Comparison of ENCODE assay signal across 9 cellular contexts in genomic region chr11:1263036-1263435, GRCh38. TPM values are rescaled to one million over a fixed set of nuclear protein-coding genes. Genes with fewer than 3 reads are reported as not detected.
DNase-seq lines count a peak whose midpoint lies in the region; ATAC-seq, FAIRE-seq and TF ChIP-seq lines count a peak whose summit lies in the region.
"Had no signal": no experiment of that assay in that cellular context is flagged by ENCODE, and none has a peak within 500 bp of the region (broad histone marks: within the 10 kb centered on the region; RNA-seq: fewer than 3 reads in every experiment).

No MANE protein-coding gene starts in this region.

- no peak overlapping the region for H2BK120ac ChIP-seq in mesenchymal stem cell (ENCODE audit: low read depth, low read length)

- H3K4ac ChIP-seq in mesenchymal stem cell (ENCODE audit: low read depth in 1 of 2, low read length in 2 of 2) = no peak overlapping the region

- H3K4me3 ChIP-seq in A549 (peak overlapping the region; percentile 50; the same call in 2 of the 3 replicates), HFF-Myc (replicated peaks; ENCODE audit: low read depth, low read length) (0 out of 2 replicates have a peak overlapping the region, but pooled peaks have one; percentile 46), astrocyte (ENCODE audit: insufficient read depth, low read depth, low read length) (peak overlapping the region; percentile 53), mesenchymal stem cell (ENCODE audit: insufficient read depth in 1 of 2, low read depth in 1 of 2, low read length in 2 of 2) (peak overlapping the region in 1 of 2 experiments; percentile 83)

- H3K9me3 ChIP-seq in A549 (peaks cover 10% of the 10 kb centered on the region; the same call in 2 of the 3 replicates), astrocyte (ENCODE audit: insufficient read depth, low read depth, low read length) (no peaks in the 10 kb centered on the region), mesenchymal stem cell (ENCODE audit: control insufficient read depth, low read length) (no peaks in the 10 kb centered on the region)

- H3K4me1 Mint-ChIP-seq in astrocyte (ENCODE audit: low read depth, unreplicated experiment) = no peaks in the 10 kb centered on the region

- no peaks in the 10 kb centered on the region for H4K20me1 ChIP-seq in astrocyte (ENCODE audit: insufficient read depth, low read length)

- peak in 1 of 2 experiments; percentile 25; a peak in 2 of 6 replicates for ATAC-seq in A549
- no peak for ATAC-seq in GM19324 (IDR thresholded peaks at IDR 0.05; ENCODE audit: low FRiP score, unreplicated experiment)

- no peak for TF ChIP-seq POLR2A in A549 (IDR thresholded peaks at IDR 0.05; ENCODE audit: low read length)

- H3K27me3 ChIP-seq in astrocyte (ENCODE audit: insufficient read depth, low read length) = no peaks in the 10 kb centered on the region
- no peaks in the 10 kb centered on the region for H3K27me3 ChIP-seq in mesenchymal stem cell (ENCODE audit: control insufficient read depth in 1 of 2, insufficient read depth in 1 of 2, low read length in 2 of 2)

- no peaks in the 10 kb centered on the region for H3K79me1 ChIP-seq in mesenchymal stem cell (replicated peaks; ENCODE audit: low read length, poor library complexity, severe bottlenecking)

- H3K36me3 ChIP-seq in astrocyte (ENCODE audit: insufficient read depth, low read length) (no peaks in the 10 kb centered on the region), mesenchymal stem cell (ENCODE audit: control insufficient read depth in 1 of 2, insufficient read depth in 2 of 2, low read depth in 1 of 2, low read length in 2 of 2) (peaks cover 0 to 6% of the 10 kb centered on the region in 2 experiments)

- no peaks in the 10 kb centered on the region for H3K79me2 ChIP-seq in astrocyte (ENCODE audit: insufficient read depth, low read length)

- no peak for DNase-seq in A549 (ENCODE audit: low read depth in 1 of 2, low spot score in 1 of 2)
- DNase-seq in HFF-Myc (ENCODE audit: extremely low read depth, low read depth) = no peak
- DNase-seq in astrocyte (ENCODE audit: low read depth) = no peak
- DNase-seq in mesenchymal stem cell = no peak
- no peak for DNase-seq in SIG-M5 treated with dmso at 0.1 percent for 504 hours (lab: John Stamatoyannopoulos, UW; ENCODE audit: unreplicated experiment)
- no peak for DNase-seq in HTR-8/SVneo (ENCODE audit: insufficient read length, low spot score)
- no peak for DNase-seq in hippocampal formation (lab: John Stamatoyannopoulos, UW)

- H3K36me3 Mint-ChIP-seq in astrocyte (ENCODE audit: low read depth, unreplicated experiment) = no peaks in the 10 kb centered on the region

- no peak overlapping the region for H3K14ac ChIP-seq in mesenchymal stem cell (ENCODE audit: low read length in 2 of 2)

- no peak for TF ChIP-seq CTCF in A549 (IDR thresholded peaks at IDR 0.05)
- no peak for TF ChIP-seq CTCF in HFF-Myc (IDR thresholded peaks at IDR 0.05; ENCODE audit: low read depth, low read length, missing control alignments)
- TF ChIP-seq CTCF in astrocyte (IDR thresholded peaks at IDR 0.05; ENCODE audit: insufficient read depth, low read depth, low read length) = no peak

- no peak for TF ChIP-seq EP300 in A549 (IDR thresholded peaks at IDR 0.05)

- POLR2A ChIA-PET in A549 (lab: Yijun Ruan, JAX) = interaction anchor here (0.5 to 1.2 kb wide), 3 partner anchors 10 to 274 kb away, joined by 3 to 4 read pairs (median 4); no protein-coding TSS in a partner anchor

- H4K8ac ChIP-seq in mesenchymal stem cell (ENCODE audit: low read length) = no peak overlapping the region

- no peak overlapping the region for H4K91ac ChIP-seq in mesenchymal stem cell (ENCODE audit: low read length)

- peak overlapping the region; percentile 84 to 92 for H3K27ac ChIP-seq in A549
- H3K27ac ChIP-seq in astrocyte (ENCODE audit: low read depth, low read length) = no peak overlapping the region
- H3K27ac ChIP-seq in mesenchymal stem cell (ENCODE audit: low read length, poor library complexity, severe bottlenecking) = no peak overlapping the region

- H3K4me1 ChIP-seq in A549 (peaks cover 17% of the 10 kb centered on the region; the same call in 2 of the 3 replicates), astrocyte (ENCODE audit: insufficient read depth, low read length) (peaks cover 4% of the 10 kb centered on the region), mesenchymal stem cell (ENCODE audit: control insufficient read depth, insufficient read depth, low read depth, low read length) (peaks cover 5% of the 10 kb centered on the region)

- H3K27ac Mint-ChIP-seq in astrocyte (ENCODE audit: unreplicated experiment) = no peak overlapping the region

- peak overlapping the region; percentile 70 for H3K9ac ChIP-seq in astrocyte (ENCODE audit: low read length)
- H3K9ac ChIP-seq in mesenchymal stem cell (ENCODE audit: low read length) = peak overlapping the region; percentile 70

- H2BK12ac ChIP-seq in mesenchymal stem cell (ENCODE audit: low read length in 2 of 2) = no peak overlapping the region

- no peak overlapping the region for H2BK15ac ChIP-seq in mesenchymal stem cell (ENCODE audit: low read depth, poor library complexity, severe bottlenecking)

- peaks cover 8% of the 10 kb centered on the region for H3K9me3 Mint-ChIP-seq in astrocyte (ENCODE audit: unreplicated experiment)

- no peak overlapping the region for H3K23ac ChIP-seq in mesenchymal stem cell (ENCODE audit: low read length in 2 of 2)

- 52% methylated on average over 4 of the region's 8 CpGs for WGBS in A549 (ENCODE audit: missing lambda C conversion rate)
- 87% methylated on average over 8 of the region's 8 CpGs for WGBS in mesenchymal stem cell

- no peak overlapping the region for H3K18ac ChIP-seq in mesenchymal stem cell (ENCODE audit: low read depth in 1 of 2, low read length in 2 of 2)

- H3K4me2 ChIP-seq in A549 (peak overlapping the region; percentile 91), astrocyte (ENCODE audit: low read length) (peak overlapping the region; percentile 85), mesenchymal stem cell (ENCODE audit: low read length, poor library complexity, severe bottlenecking) (no peak overlapping the region)

- no peak overlapping the region for H2BK5ac ChIP-seq in mesenchymal stem cell (ENCODE audit: low read depth, low read length, poor library complexity, severe bottlenecking)

- no peak for TF ChIP-seq RAD21 in A549 (conservative IDR thresholded peaks at IDR 0.05 in 1 of 2, IDR thresholded peaks at IDR 0.05 in 1 of 2)

- peak overlapping the region; percentile 79 for H2AFZ ChIP-seq in astrocyte (ENCODE audit: low read depth, low read length)
- no peak overlapping the region for H2AFZ ChIP-seq in mesenchymal stem cell (ENCODE audit: low read depth, low read length)

- no peak overlapping the region for H2AK5ac ChIP-seq in mesenchymal stem cell (ENCODE audit: low read length, severe bottlenecking)

- CTCF ChIA-PET in A549 (lab: Yijun Ruan, JAX) = interaction anchor here (0.9 to 1.7 kb wide), 4 partner anchors 9 to 147 kb away, joined by 3 to 6 read pairs (median 3); partner anchors contain the start of gene TOLLIP

- H3K27me3 Mint-ChIP-seq in astrocyte (ENCODE audit: low read depth, unreplicated experiment) = peaks cover 2% of the 10 kb centered on the region

- H3K4me3 Mint-ChIP-seq in astrocyte (ENCODE audit: unreplicated experiment) = peak overlapping the region; percentile 27

- no peak for FAIRE-seq in A549 (lab: Jason Lieb, UNC)
- FAIRE-seq in astrocyte (lab: Jason Lieb, UNC) = no peak
- FAIRE-seq in HTR-8/SVneo (lab: Jason Lieb, UNC) = no peak

TF ChIP-seq in A549, 52 proteins besides CTCF, POLR2A, EP300 and RAD21:
- TF ChIP-seq CEBPB (IDR thresholded peaks at IDR 0.05) = no peak
- TF ChIP-seq HES2 (IDR thresholded peaks at IDR 0.05) = no peak
- TF ChIP-seq MYC (IDR thresholded peaks at IDR 0.05; ENCODE audit: borderline replicate concordance, low read length) = no peak
- TF ChIP-seq, protein P1, sequence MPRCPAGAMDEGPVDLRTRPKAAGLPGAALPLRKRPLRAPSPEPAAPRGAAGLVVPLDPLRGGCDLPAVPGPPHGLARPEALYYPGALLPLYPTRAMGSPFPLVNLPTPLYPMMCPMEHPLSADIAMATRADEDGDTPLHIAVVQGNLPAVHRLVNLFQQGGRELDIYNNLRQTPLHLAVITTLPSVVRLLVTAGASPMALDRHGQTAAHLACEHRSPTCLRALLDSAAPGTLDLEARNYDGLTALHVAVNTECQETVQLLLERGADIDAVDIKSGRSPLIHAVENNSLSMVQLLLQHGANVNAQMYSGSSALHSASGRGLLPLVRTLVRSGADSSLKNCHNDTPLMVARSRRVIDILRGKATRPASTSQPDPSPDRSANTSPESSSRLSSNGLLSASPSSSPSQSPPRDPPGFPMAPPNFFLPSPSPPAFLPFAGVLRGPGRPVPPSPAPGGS (IDR thresholded peaks at IDR 0.05) = no peak
- TF ChIP-seq POLR2AphosphoS2 (conservative IDR thresholded peaks at IDR 0.05; ENCODE audit: low read length) = no peak
- TF ChIP-seq FOSB (CRISPR knock-in tag; IDR thresholded peaks at IDR 0.05) = no peak
- TF ChIP-seq CHD2 (IDR thresholded peaks at IDR 0.05; ENCODE audit: low read length, partially characterized antibody) = no peak
- no peak for TF ChIP-seq NPAS2 (CRISPR knock-in tag; IDR thresholded peaks at IDR 0.05; ENCODE audit: borderline replicate concordance)
- no peak for TF ChIP-seq BHLHE40 (IDR thresholded peaks at IDR 0.05; ENCODE audit: low read depth, low read length)
- no peak for TF ChIP-seq KDM1A (IDR thresholded peaks at IDR 0.05; ENCODE audit: low read depth)
- no peak for TF ChIP-seq MAX (IDR thresholded peaks at IDR 0.05)
TF ChIP-seq in A549: peak in this region for 0.

RNA-seq across cellular contexts. Expression of gene MUC5B, which starts 40.2 kb away (rescaled TPM):
- polyA plus RNA-seq in A549 (2011; rRNA removed) (0.85 and 2.9 TPM in 2 replicates), A549 (2017; fragmentation: RNase III; extraction: RNeasy Plus Mini Kit Qiagen cat#74134 plus additional on column Dnase treatment) (0.70 to 1.4 TPM (median 0.81 TPM) in 3 replicates)
- 0.15 and 0.63 TPM in 2 replicates for polyA plus RNA-seq in A549 (2012; cell fraction: cytosol; rRNA removed)
- 1.5 and 3.7 TPM in 2 replicates for polyA plus RNA-seq in A549 (2012; cell fraction: nucleus; rRNA removed)
- polyA minus RNA-seq in A549 (2011; rRNA and poly(A)+ RNA removed) = 4.5 and 5.7 TPM in 2 replicates
- total RNA-seq in astrocyte = not detected in 2 replicates
- not detected for polyA plus RNA-seq in mesenchymal stem cell (2013, experiment 1 of 2)
- polyA plus RNA-seq in mesenchymal stem cell (2013, experiment 2 of 2) = not detected
- total RNA-seq: renal cortical epithelial cell had no signal

RNA-seq across cellular contexts. Expression of gene TOLLIP, which starts 46.4 kb away (rescaled TPM):
- polyA plus RNA-seq in A549 (2011; rRNA removed) (26.5 and 26.9 TPM in 2 replicates), A549 (2017; fragmentation: RNase III; extraction: RNeasy Plus Mini Kit Qiagen cat#74134 plus additional on column Dnase treatment) (31.5 to 37.9 TPM (median 33.8 TPM) in 3 replicates)
- 62.4 and 72.9 TPM in 2 replicates for polyA plus RNA-seq in A549 (2012; cell fraction: cytosol; rRNA removed)
- polyA plus RNA-seq in A549 (2012; cell fraction: nucleus; rRNA removed) = 59.6 and 76.1 TPM in 2 replicates
- 25.7 and 44.5 TPM in 2 replicates for polyA minus RNA-seq in A549 (2011; rRNA and poly(A)+ RNA removed)
- total RNA-seq in astrocyte = 44.8 and 46.4 TPM in 2 replicates
- 28.5 TPM for polyA plus RNA-seq in mesenchymal stem cell (2013, experiment 1 of 2)
- 29.7 TPM for polyA plus RNA-seq in mesenchymal stem cell (2013, experiment 2 of 2)

Comparison
In these comparisons a context has a peak if more than half of its experiments do, and no peak if none do; other contexts are left out.
1. H3K27ac ChIP-seq: peak in A549 (2 of 2); none in astrocyte (single experiment) and mesenchymal stem cell (single experiment).